In the genomic region with DNA sequence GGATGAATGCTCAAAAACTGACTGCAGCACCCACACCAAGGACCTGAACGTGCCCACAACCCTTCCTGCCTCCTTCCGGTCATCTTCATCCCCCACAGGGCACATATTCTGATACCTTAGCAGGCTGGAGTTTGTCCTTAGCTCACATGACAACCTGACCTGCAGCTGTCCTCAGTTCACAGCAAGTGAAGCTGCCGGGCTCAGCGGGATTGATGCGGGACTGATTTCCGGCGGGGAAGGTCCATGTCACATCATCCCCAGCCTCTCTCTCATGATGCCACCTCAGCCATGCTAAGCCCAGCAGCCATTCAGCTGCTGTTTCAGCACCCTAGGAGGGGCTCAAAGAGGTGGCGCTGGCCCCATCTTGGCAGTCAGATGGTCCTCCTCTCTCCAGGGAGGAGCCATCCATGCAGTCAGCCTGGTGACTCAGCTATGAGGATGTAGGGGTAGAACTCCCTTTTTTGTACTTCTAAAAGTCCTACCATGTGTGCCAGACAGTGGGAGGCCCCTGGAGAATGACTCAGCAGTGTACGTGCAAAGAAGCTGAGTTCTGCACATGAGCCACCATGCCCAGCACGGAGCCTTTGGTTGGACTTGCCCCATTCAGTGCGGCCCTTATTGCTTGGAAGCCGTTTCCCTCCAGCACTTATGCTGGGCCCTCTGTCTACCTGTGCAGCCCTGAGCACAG, we compare ENCODE assay signal across 8 cellular contexts. TPM values are rescaled to one million over a fixed set of nuclear protein-coding genes. Genes with fewer than 3 reads are reported as not detected.
DNase-seq lines count a peak whose midpoint lies in the region; ATAC-seq and TF ChIP-seq lines count a peak whose summit lies in the region.

No MANE protein-coding gene starts in this region.

- peaks cover 14% of the 10 kb centered on the region for H3K27me3 Mint-ChIP-seq in activated naive CD8-positive, alpha-beta T cell treated with anti-CD3 and anti-CD28 coated beads, Interleukin-2, amount 50 U/mL, for 24 hours
- peaks cover 4% of the 10 kb centered on the region for H3K27me3 Mint-ChIP-seq in activated naive CD8-positive, alpha-beta T cell treated with anti-CD3 and anti-CD28 coated beads for 36 hours
- no peaks in the 10 kb centered on the region for H3K27me3 Mint-ChIP-seq in activated T-helper 2 cell treated with anti-CD3 and anti-CD28 coated beads, Interferon-gamma antibody, Interleukin-2, Interleukin-4, amounts not matched to agents 10 μg/mL and 5 μg/mL and 100 μg/mL, durations not matched to agents 14 hours and 24 hours and 36 hours (ENCODE audit: low read depth)

- H3K4me1 Mint-ChIP-seq in activated naive CD8-positive, alpha-beta T cell treated with anti-CD3 and anti-CD28 coated beads, Interleukin-2, amount 50 U/mL, for 24 hours: peaks cover 41% of the 10 kb centered on the region
- peaks cover 23% of the 10 kb centered on the region for H3K4me1 Mint-ChIP-seq in activated naive CD8-positive, alpha-beta T cell treated with anti-CD3 and anti-CD28 coated beads for 36 hours
- peaks cover 54% of the 10 kb centered on the region for H3K4me1 Mint-ChIP-seq in activated T-helper 2 cell treated with anti-CD3 and anti-CD28 coated beads, Interferon-gamma antibody, Interleukin-2, Interleukin-4, amounts not matched to agents 10 μg/mL and 5 μg/mL and 100 μg/mL, durations not matched to agents 14 hours and 24 hours and 36 hours (ENCODE audit: low read depth)

- intact Hi-C loops in activated T-helper 2 cell treated with anti-CD3 and anti-CD28 coated beads, Interferon-gamma antibody, Interleukin-2, Interleukin-4, amounts not matched to agents 10 μg/mL and 5 μg/mL and 100 μg/mL, durations not matched to agents 14 hours and 24 hours and 36 hours (cut with micrococcal nuclease): loop anchor here (5.0 to 10.0 kb wide), 2 partner anchors 160 to 233 kb away; no protein-coding TSS in a partner anchor
- intact Hi-C loops in tibial artery (cut with DNase I; ENCODE audit: low total_unique reads): no loop called here

- ATAC-seq in activated naive CD8-positive, alpha-beta T cell treated with anti-CD3 and anti-CD28 coated beads, Interleukin-2, amount 50 U/mL, for 24 hours: peak; percentile 52
- ATAC-seq in GM18502 (IDR thresholded peaks at IDR 0.05; ENCODE audit: poor library complexity, unreplicated experiment): no peak

- no peak for TF ChIP-seq CTCF in tibial artery (IDR thresholded peaks at IDR 0.05)

- H3K9me3 ChIP-seq in tibial artery: no peaks in the 10 kb centered on the region

- H3K4me1 ChIP-seq in tibial artery: peaks cover 0 to 34% (median 25%) of the 10 kb centered on the region in 4 donors

- no peak for DNase-seq in activated naive CD8-positive, alpha-beta T cell treated with anti-CD3 and anti-CD28 coated beads, Interleukin-2, amount 50 U/mL, for 24 hours
- DNase-seq in activated naive CD8-positive, alpha-beta T cell treated with anti-CD3 and anti-CD28 coated beads for 36 hours: no peak
- no peak for DNase-seq in activated T-helper 2 cell treated with anti-CD3 and anti-CD28 coated beads, Interferon-gamma antibody, Interleukin-2, Interleukin-4, amounts not matched to agents 10 μg/mL and 5 μg/mL and 100 μg/mL, durations not matched to agents 14 hours and 24 hours and 36 hours (ENCODE audit: low spot score)
- DNase-seq in kidney glomerular epithelial cell (lab: John Stamatoyannopoulos, UW) (peak; percentile 88), tibial artery (peak; percentile 81 to 90), HuH-7.5 (ENCODE audit: low spot score) (no peak)
- no peak for DNase-seq in central memory CD4-positive, alpha-beta T cell

- peak overlapping the region; percentile 53 to 55 for H3K27ac ChIP-seq in tibial artery

- no peaks in the 10 kb centered on the region for H3K36me3 ChIP-seq in tibial artery

- no peak overlapping the region for H3K27ac Mint-ChIP-seq in activated naive CD8-positive, alpha-beta T cell treated with anti-CD3 and anti-CD28 coated beads, Interleukin-2, amount 50 U/mL, for 24 hours
- no peak overlapping the region for H3K27ac Mint-ChIP-seq in activated naive CD8-positive, alpha-beta T cell treated with anti-CD3 and anti-CD28 coated beads for 36 hours
- peak overlapping the region; percentile 80 for H3K27ac Mint-ChIP-seq in activated T-helper 2 cell treated with anti-CD3 and anti-CD28 coated beads, Interferon-gamma antibody, Interleukin-2, Interleukin-4, amounts not matched to agents 10 μg/mL and 5 μg/mL and 100 μg/mL, durations not matched to agents 14 hours and 24 hours and 36 hours

- H3K27me3 ChIP-seq in tibial artery: no peaks in the 10 kb centered on the region

- H3K9me3 Mint-ChIP-seq in activated naive CD8-positive, alpha-beta T cell treated with anti-CD3 and anti-CD28 coated beads, Interleukin-2, amount 50 U/mL, for 24 hours: no peaks in the 10 kb centered on the region
- no peaks in the 10 kb centered on the region for H3K9me3 Mint-ChIP-seq in activated naive CD8-positive, alpha-beta T cell treated with anti-CD3 and anti-CD28 coated beads for 36 hours
- no peaks in the 10 kb centered on the region for H3K9me3 Mint-ChIP-seq in activated T-helper 2 cell treated with anti-CD3 and anti-CD28 coated beads, Interferon-gamma antibody, Interleukin-2, Interleukin-4, amounts not matched to agents 10 μg/mL and 5 μg/mL and 100 μg/mL, durations not matched to agents 14 hours and 24 hours and 36 hours

- H3K4me3 Mint-ChIP-seq in activated naive CD8-positive, alpha-beta T cell treated with anti-CD3 and anti-CD28 coated beads, Interleukin-2, amount 50 U/mL, for 24 hours: no peak overlapping the region
- no peak overlapping the region for H3K4me3 Mint-ChIP-seq in activated naive CD8-positive, alpha-beta T cell treated with anti-CD3 and anti-CD28 coated beads for 36 hours
- H3K4me3 Mint-ChIP-seq in activated T-helper 2 cell treated with anti-CD3 and anti-CD28 coated beads, Interferon-gamma antibody, Interleukin-2, Interleukin-4, amounts not matched to agents 10 μg/mL and 5 μg/mL and 100 μg/mL, durations not matched to agents 14 hours and 24 hours and 36 hours (ENCODE audit: low read depth): no peak overlapping the region

- no peak overlapping the region for H3K4me3 ChIP-seq in tibial artery

- H3K36me3 Mint-ChIP-seq in activated naive CD8-positive, alpha-beta T cell treated with anti-CD3 and anti-CD28 coated beads, Interleukin-2, amount 50 U/mL, for 24 hours (ENCODE audit: low read depth): no peaks in the 10 kb centered on the region
- H3K36me3 Mint-ChIP-seq in activated naive CD8-positive, alpha-beta T cell treated with anti-CD3 and anti-CD28 coated beads for 36 hours: no peaks in the 10 kb centered on the region
- H3K36me3 Mint-ChIP-seq in activated T-helper 2 cell treated with anti-CD3 and anti-CD28 coated beads, Interferon-gamma antibody, Interleukin-2, Interleukin-4, amounts not matched to agents 10 μg/mL and 5 μg/mL and 100 μg/mL, durations not matched to agents 14 hours and 24 hours and 36 hours (ENCODE audit: low read depth): no peaks in the 10 kb centered on the region

RNA-seq across cellular contexts. Expression of gene CA12, which starts 9.5 kb away (rescaled TPM):
- under 1 TPM in 1 of 2 experiments, not detected in 1; 0.39 TPM for total RNA-seq in activated naive CD8-positive, alpha-beta T cell treated with anti-CD3 and anti-CD28 coated beads for 36 hours
- 0.46 TPM in 2 replicates for total RNA-seq in activated T-helper 2 cell treated with anti-CD3 and anti-CD28 coated beads, Interferon-gamma antibody, Interleukin-2, Interleukin-4, amounts not matched to agents 10 μg/mL and 5 μg/mL and 100 μg/mL, durations not matched to agents 14 hours and 24 hours and 36 hours

Comparison
In these comparisons a context has a peak if more than half of its experiments do, and no peak if none do; other contexts are left out.
1. DNase-seq: peak in kidney glomerular epithelial cell (single experiment) and tibial artery (2 of 2); none in activated naive CD8-positive, alpha-beta T cell treated with anti-CD3 and anti-CD28 coated beads, Interleukin-2, amount 50 U/mL, for 24 hours (single experiment), activated naive CD8-positive, alpha-beta T cell treated with anti-CD3 and anti-CD28 coated beads for 36 hours (single experiment), activated T-helper 2 cell treated with anti-CD3 and anti-CD28 coated beads, Interferon-gamma antibody, Interleukin-2, Interleukin-4, amounts not matched to agents 10 μg/mL and 5 μg/mL and 100 μg/mL, durations not matched to agents 14 hours and 24 hours and 36 hours (single experiment), central memory CD4-positive, alpha-beta T cell (single experiment) and HuH-7.5 (single experiment).